19 cellular contexts compared by ENCODE assay signal in genomic region chr11:105790841-105791240, GRCh38.
"Had no signal": no experiment of that assay in that cellular context is flagged by ENCODE, and none has a peak within 500 bp of the region (broad histone marks: within the 10 kb centered on the region; RNA-seq: fewer than 3 reads in every experiment).

No MANE protein-coding gene starts in this region.

- DNase-seq: activated CD4-positive, alpha-beta T cell treated with anti-CD3 and anti-CD28 coated beads for 48 hours; activated CD8-positive, alpha-beta T cell treated with anti-CD3 and anti-CD28 coated beads for 36 hours; activated gamma-delta T cell; activated T-cell treated with anti-CD3 and anti-CD28 coated beads, Interleukin-2, amount 50 U/mL, for 48 hours; central memory CD4-positive, alpha-beta T cell; effector memory CD4-positive, alpha-beta T cell; foreskin keratinocyte; heart left ventricle; islet precursor cell; mammary epithelial cell; mucosa of descending colon; naive thymus-derived CD4-positive, alpha-beta T cell; T-helper 17 cell had no signal

- H3K27ac ChIP-seq: body of pancreas, foreskin keratinocyte, heart left ventricle, neutrophil, parathyroid adenoma had no signal

- ATAC-seq: activated CD8-positive, alpha-beta T cell treated with anti-CD3 and anti-CD28 coated beads for 36 hours; body of pancreas; foreskin keratinocyte; heart left ventricle; left lobe of liver; mucosa of descending colon; naive thymus-derived CD4-positive, alpha-beta T cell; stimulated activated effector memory CD8-positive, alpha-beta T cell treated with anti-CD3 and anti-CD28 coated beads, Interleukin-12 subunit alpha, Interleukin-12 subunit beta, amount 100 ng/mL, for 72 hours; T-helper 17 cell had no signal

- H3K9me3 ChIP-seq: body of pancreas, heart left ventricle, mucosa of descending colon, neutrophil had no signal

- H3K36me3 ChIP-seq: heart left ventricle, neutrophil had no signal

- H3K27ac Mint-ChIP-seq: activated CD8-positive, alpha-beta T cell treated with anti-CD3 and anti-CD28 coated beads for 36 hours; activated naive CD8-positive, alpha-beta T cell; naive thymus-derived CD4-positive, alpha-beta T cell; stimulated activated effector memory CD8-positive, alpha-beta T cell treated with anti-CD3 and anti-CD28 coated beads, Interleukin-12 subunit alpha, Interleukin-12 subunit beta, amount 100 ng/mL, for 72 hours; T-helper 17 cell had no signal

- H3K79me2 ChIP-seq: parathyroid adenoma had no signal

- H3K4me1 Mint-ChIP-seq: naive thymus-derived CD4-positive, alpha-beta T cell; stimulated activated effector memory CD8-positive, alpha-beta T cell treated with anti-CD3 and anti-CD28 coated beads, Interleukin-12 subunit alpha, Interleukin-12 subunit beta, amount 100 ng/mL, for 72 hours; T-helper 17 cell had no signal

- H3K27me3 Mint-ChIP-seq: activated CD8-positive, alpha-beta T cell treated with anti-CD3 and anti-CD28 coated beads for 36 hours; activated naive CD8-positive, alpha-beta T cell; naive thymus-derived CD4-positive, alpha-beta T cell had no signal

- H3K27me3 ChIP-seq: body of pancreas, foreskin keratinocyte, heart left ventricle, neutrophil had no signal

- H2AFZ ChIP-seq: parathyroid adenoma had no signal

- H3K9ac ChIP-seq: parathyroid adenoma had no signal

- H3K36me3 Mint-ChIP-seq: activated naive CD8-positive, alpha-beta T cell; naive thymus-derived CD4-positive, alpha-beta T cell; stimulated activated effector memory CD8-positive, alpha-beta T cell treated with anti-CD3 and anti-CD28 coated beads, Interleukin-12 subunit alpha, Interleukin-12 subunit beta, amount 100 ng/mL, for 72 hours had no signal

- H3K4me3 ChIP-seq: body of pancreas, heart left ventricle, mucosa of descending colon had no signal

- H3K9me3 Mint-ChIP-seq: activated CD8-positive, alpha-beta T cell treated with anti-CD3 and anti-CD28 coated beads for 36 hours; naive thymus-derived CD4-positive, alpha-beta T cell; stimulated activated effector memory CD8-positive, alpha-beta T cell treated with anti-CD3 and anti-CD28 coated beads, Interleukin-12 subunit alpha, Interleukin-12 subunit beta, amount 100 ng/mL, for 72 hours had no signal

- H3K4me3 Mint-ChIP-seq: activated CD8-positive, alpha-beta T cell treated with anti-CD3 and anti-CD28 coated beads for 36 hours; activated naive CD8-positive, alpha-beta T cell; naive thymus-derived CD4-positive, alpha-beta T cell; stimulated activated effector memory CD8-positive, alpha-beta T cell treated with anti-CD3 and anti-CD28 coated beads, Interleukin-12 subunit alpha, Interleukin-12 subunit beta, amount 100 ng/mL, for 72 hours; T-helper 17 cell had no signal
